In the genomic region with DNA sequence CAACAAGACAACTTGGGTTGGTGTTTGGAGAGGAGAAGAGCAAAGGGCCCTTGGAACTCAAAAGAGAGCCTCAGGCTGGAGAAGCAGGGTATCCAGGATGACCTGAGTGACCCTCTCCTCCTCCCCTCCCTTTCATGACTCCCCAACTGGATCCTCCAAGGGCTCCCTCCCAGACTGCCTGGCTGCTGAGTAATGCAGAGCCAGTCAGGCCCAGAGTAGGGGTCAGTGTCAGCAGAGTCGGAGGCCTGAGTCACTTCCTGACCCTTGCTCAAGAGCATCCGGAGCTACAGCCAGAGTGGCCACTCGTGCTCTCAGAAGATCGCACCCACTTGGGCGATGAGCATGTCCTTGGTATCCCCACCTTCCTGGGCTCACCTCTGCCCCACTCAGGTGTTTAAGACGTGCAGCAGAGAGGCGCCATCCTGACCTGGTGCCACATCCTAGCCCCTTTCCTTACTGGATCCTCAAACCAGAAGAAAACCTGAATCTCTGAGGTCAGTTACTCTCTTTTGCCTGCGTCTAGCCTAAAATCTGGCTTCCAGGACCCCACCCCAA, we compare ENCODE assay signal across 1 cellular context.
TF ChIP-seq lines count a peak whose summit lies in the region.

No MANE protein-coding gene starts in this region.

TF ChIP-seq in HepG2, 621 proteins besides CTCF, POLR2A, EP300 and RAD21 (continued from another document and continues in another):
- TF ChIP-seq, protein P1, sequence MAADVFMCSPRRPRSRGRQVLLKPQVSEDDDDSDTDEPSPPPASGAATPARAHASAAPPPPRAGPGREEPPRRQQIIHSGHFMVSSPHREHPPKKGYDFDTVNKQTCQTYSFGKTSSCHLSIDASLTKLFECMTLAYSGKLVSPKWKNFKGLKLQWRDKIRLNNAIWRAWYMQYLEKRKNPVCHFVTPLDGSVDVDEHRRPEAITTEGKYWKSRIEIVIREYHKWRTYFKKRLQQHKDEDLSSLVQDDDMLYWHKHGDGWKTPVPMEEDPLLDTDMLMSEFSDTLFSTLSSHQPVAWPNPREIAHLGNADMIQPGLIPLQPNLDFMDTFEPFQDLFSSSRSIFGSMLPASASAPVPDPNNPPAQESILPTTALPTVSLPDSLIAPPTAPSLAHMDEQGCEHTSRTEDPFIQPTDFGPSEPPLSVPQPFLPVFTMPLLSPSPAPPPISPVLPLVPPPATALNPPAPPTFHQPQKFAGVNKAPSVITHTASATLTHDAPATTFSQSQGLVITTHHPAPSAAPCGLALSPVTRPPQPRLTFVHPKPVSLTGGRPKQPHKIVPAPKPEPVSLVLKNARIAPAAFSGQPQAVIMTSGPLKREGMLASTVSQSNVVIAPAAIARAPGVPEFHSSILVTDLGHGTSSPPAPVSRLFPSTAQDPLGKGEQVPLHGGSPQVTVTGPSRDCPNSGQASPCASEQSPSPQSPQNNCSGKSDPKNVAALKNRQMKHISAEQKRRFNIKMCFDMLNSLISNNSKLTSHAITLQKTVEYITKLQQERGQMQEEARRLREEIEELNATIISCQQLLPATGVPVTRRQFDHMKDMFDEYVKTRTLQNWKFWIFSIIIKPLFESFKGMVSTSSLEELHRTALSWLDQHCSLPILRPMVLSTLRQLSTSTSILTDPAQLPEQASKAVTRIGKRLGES (CRISPR knock-in tag; IDR thresholded peaks at IDR 0.05; ENCODE audit: borderline replicate concordance) = no peak
- TF ChIP-seq, protein P2, sequence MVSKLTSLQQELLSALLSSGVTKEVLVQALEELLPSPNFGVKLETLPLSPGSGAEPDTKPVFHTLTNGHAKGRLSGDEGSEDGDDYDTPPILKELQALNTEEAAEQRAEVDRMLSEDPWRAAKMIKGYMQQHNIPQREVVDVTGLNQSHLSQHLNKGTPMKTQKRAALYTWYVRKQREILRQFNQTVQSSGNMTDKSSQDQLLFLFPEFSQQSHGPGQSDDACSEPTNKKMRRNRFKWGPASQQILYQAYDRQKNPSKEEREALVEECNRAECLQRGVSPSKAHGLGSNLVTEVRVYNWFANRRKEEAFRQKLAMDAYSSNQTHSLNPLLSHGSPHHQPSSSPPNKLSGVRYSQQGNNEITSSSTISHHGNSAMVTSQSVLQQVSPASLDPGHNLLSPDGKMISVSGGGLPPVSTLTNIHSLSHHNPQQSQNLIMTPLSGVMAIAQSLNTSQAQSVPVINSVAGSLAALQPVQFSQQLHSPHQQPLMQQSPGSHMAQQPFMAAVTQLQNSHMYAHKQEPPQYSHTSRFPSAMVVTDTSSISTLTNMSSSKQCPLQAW (CRISPR knock-in tag; IDR thresholded peaks at IDR 0.05) = peak; percentile 77
- TF ChIP-seq, protein P3, sequence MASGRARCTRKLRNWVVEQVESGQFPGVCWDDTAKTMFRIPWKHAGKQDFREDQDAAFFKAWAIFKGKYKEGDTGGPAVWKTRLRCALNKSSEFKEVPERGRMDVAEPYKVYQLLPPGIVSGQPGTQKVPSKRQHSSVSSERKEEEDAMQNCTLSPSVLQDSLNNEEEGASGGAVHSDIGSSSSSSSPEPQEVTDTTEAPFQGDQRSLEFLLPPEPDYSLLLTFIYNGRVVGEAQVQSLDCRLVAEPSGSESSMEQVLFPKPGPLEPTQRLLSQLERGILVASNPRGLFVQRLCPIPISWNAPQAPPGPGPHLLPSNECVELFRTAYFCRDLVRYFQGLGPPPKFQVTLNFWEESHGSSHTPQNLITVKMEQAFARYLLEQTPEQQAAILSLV (CRISPR knock-in tag; IDR thresholded peaks at IDR 0.05; ENCODE audit: borderline replicate concordance) = no peak
- TF ChIP-seq SUZ12 (IDR thresholded peaks at IDR 0.05; ENCODE audit: low read depth, low read length) (no peak), MXD4 (CRISPR knock-in tag; IDR thresholded peaks at IDR 0.05) (no peak), ZNF614 (CRISPR knock-in tag; IDR thresholded peaks at IDR 0.05; ENCODE audit: borderline replicate concordance) (peak; percentile 89; the same call in 1 of the 2 replicates), NFYB (CRISPR knock-in tag; IDR thresholded peaks at IDR 0.05) (no peak), SP4 (CRISPR knock-in tag; IDR thresholded peaks at IDR 0.05) (no peak), PHF20 (CRISPR knock-in tag; IDR thresholded peaks at IDR 0.05) (no peak), DR1 (CRISPR knock-in tag; IDR thresholded peaks at IDR 0.05) (no peak), MYC (CRISPR knock-in tag; IDR thresholded peaks at IDR 0.05; ENCODE audit: borderline replicate concordance) (peak; percentile 42; the same call in 1 of the 2 replicates), SATB2 (CRISPR knock-in tag; IDR thresholded peaks at IDR 0.05) (no peak), FOXO1 (CRISPR knock-in tag; IDR thresholded peaks at IDR 0.05) (peak; percentile 41; the same call in 1 of the 2 replicates), PPARG (CRISPR knock-in tag; conservative IDR thresholded peaks at IDR 0.05) (peak; percentile 92), FOSL1 (CRISPR knock-in tag; IDR thresholded peaks at IDR 0.05; ENCODE audit: borderline replicate concordance) (peak; percentile 88), TAF15 (IDR thresholded peaks at IDR 0.05; ENCODE audit: low read depth, low read length, poor library complexity, severe bottlenecking) (no peak), KLF6 (CRISPR knock-in tag; IDR thresholded peaks at IDR 0.05) (peak; percentile 76; the same call in 1 of the 2 replicates), ZNF570 (CRISPR knock-in tag; IDR thresholded peaks at IDR 0.05; ENCODE audit: borderline replicate concordance) (no peak), RCOR2 (CRISPR knock-in tag; IDR thresholded peaks at IDR 0.05) (0 out of 2 replicates have a peak, but pooled peaks have one; percentile 65), ZNF260 (CRISPR knock-in tag; IDR thresholded peaks at IDR 0.05; ENCODE audit: borderline replicate concordance, low read depth) (no peak), RXRB (CRISPR knock-in tag; IDR thresholded peaks at IDR 0.05; ENCODE audit: borderline replicate concordance) (peak; percentile 91), NKX3-1 (CRISPR knock-in tag; IDR thresholded peaks at IDR 0.05) (no peak), CHD2 (IDR thresholded peaks at IDR 0.05; ENCODE audit: low read depth, low read length) (no peak), ZBTB20 (CRISPR knock-in tag; IDR thresholded peaks at IDR 0.05; ENCODE audit: borderline replicate concordance, low read depth) (peak; percentile 85; the same call in 1 of the 2 replicates)
- TF ChIP-seq, protein P4, sequence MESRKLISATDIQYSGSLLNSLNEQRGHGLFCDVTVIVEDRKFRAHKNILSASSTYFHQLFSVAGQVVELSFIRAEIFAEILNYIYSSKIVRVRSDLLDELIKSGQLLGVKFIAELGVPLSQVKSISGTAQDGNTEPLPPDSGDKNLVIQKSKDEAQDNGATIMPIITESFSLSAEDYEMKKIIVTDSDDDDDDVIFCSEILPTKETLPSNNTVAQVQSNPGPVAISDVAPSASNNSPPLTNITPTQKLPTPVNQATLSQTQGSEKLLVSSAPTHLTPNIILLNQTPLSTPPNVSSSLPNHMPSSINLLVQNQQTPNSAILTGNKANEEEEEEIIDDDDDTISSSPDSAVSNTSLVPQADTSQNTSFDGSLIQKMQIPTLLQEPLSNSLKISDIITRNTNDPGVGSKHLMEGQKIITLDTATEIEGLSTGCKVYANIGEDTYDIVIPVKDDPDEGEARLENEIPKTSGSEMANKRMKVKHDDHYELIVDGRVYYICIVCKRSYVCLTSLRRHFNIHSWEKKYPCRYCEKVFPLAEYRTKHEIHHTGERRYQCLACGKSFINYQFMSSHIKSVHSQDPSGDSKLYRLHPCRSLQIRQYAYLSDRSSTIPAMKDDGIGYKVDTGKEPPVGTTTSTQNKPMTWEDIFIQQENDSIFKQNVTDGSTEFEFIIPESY (CRISPR knock-in tag; IDR thresholded peaks at IDR 0.05) = peak; percentile 70
- TF ChIP-seq, protein P5, sequence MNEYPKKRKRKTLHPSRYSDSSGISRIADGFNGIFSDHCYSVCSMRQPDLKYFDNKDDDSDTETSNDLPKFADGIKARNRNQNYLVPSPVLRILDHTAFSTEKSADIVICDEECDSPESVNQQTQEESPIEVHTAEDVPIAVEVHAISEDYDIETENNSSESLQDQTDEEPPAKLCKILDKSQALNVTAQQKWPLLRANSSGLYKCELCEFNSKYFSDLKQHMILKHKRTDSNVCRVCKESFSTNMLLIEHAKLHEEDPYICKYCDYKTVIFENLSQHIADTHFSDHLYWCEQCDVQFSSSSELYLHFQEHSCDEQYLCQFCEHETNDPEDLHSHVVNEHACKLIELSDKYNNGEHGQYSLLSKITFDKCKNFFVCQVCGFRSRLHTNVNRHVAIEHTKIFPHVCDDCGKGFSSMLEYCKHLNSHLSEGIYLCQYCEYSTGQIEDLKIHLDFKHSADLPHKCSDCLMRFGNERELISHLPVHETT (CRISPR knock-in tag; conservative IDR thresholded peaks at IDR 0.05) = no peak
- TF ChIP-seq, protein P6, sequence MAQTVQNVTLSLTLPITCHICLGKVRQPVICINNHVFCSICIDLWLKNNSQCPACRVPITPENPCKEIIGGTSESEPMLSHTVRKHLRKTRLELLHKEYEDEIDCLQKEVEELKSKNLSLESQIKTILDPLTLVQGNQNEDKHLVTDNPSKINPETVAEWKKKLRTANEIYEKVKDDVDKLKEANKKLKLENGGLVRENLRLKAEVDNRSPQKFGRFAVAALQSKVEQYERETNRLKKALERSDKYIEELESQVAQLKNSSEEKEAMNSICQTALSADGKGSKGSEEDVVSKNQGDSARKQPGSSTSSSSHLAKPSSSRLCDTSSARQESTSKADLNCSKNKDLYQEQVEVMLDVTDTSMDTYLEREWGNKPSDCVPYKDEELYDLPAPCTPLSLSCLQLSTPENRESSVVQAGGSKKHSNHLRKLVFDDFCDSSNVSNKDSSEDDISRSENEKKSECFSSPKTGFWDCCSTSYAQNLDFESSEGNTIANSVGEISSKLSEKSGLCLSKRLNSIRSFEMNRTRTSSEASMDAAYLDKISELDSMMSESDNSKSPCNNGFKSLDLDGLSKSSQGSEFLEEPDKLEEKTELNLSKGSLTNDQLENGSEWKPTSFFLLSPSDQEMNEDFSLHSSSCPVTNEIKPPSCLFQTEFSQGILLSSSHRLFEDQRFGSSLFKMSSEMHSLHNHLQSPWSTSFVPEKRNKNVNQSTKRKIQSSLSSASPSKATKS (CRISPR knock-in tag; IDR thresholded peaks at IDR 0.05) = no peak
- TF ChIP-seq, protein P7, sequence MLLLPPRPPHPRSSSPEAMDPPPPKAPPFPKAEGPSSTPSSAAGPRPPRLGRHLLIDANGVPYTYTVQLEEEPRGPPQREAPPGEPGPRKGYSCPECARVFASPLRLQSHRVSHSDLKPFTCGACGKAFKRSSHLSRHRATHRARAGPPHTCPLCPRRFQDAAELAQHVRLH (CRISPR knock-in tag; IDR thresholded peaks at IDR 0.05; ENCODE audit: borderline replicate concordance, low read depth) = no peak
- TF ChIP-seq, protein P8, sequence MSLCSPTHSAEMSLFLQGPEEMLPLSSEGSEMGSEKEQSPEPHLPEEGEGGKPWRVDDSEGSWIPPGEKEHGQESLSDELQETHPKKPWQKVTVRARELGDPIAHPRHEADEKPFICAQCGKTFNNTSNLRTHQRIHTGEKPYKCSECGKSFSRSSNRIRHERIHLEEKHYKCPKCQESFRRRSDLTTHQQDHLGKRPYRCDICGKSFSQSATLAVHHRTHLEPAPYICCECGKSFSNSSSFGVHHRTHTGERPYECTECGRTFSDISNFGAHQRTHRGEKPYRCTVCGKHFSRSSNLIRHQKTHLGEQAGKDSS (CRISPR knock-in tag; IDR thresholded peaks at IDR 0.05; ENCODE audit: borderline replicate concordance, low read depth) = peak; percentile 75; the same call in 1 of the 2 replicates
- TF ChIP-seq, protein P9, sequence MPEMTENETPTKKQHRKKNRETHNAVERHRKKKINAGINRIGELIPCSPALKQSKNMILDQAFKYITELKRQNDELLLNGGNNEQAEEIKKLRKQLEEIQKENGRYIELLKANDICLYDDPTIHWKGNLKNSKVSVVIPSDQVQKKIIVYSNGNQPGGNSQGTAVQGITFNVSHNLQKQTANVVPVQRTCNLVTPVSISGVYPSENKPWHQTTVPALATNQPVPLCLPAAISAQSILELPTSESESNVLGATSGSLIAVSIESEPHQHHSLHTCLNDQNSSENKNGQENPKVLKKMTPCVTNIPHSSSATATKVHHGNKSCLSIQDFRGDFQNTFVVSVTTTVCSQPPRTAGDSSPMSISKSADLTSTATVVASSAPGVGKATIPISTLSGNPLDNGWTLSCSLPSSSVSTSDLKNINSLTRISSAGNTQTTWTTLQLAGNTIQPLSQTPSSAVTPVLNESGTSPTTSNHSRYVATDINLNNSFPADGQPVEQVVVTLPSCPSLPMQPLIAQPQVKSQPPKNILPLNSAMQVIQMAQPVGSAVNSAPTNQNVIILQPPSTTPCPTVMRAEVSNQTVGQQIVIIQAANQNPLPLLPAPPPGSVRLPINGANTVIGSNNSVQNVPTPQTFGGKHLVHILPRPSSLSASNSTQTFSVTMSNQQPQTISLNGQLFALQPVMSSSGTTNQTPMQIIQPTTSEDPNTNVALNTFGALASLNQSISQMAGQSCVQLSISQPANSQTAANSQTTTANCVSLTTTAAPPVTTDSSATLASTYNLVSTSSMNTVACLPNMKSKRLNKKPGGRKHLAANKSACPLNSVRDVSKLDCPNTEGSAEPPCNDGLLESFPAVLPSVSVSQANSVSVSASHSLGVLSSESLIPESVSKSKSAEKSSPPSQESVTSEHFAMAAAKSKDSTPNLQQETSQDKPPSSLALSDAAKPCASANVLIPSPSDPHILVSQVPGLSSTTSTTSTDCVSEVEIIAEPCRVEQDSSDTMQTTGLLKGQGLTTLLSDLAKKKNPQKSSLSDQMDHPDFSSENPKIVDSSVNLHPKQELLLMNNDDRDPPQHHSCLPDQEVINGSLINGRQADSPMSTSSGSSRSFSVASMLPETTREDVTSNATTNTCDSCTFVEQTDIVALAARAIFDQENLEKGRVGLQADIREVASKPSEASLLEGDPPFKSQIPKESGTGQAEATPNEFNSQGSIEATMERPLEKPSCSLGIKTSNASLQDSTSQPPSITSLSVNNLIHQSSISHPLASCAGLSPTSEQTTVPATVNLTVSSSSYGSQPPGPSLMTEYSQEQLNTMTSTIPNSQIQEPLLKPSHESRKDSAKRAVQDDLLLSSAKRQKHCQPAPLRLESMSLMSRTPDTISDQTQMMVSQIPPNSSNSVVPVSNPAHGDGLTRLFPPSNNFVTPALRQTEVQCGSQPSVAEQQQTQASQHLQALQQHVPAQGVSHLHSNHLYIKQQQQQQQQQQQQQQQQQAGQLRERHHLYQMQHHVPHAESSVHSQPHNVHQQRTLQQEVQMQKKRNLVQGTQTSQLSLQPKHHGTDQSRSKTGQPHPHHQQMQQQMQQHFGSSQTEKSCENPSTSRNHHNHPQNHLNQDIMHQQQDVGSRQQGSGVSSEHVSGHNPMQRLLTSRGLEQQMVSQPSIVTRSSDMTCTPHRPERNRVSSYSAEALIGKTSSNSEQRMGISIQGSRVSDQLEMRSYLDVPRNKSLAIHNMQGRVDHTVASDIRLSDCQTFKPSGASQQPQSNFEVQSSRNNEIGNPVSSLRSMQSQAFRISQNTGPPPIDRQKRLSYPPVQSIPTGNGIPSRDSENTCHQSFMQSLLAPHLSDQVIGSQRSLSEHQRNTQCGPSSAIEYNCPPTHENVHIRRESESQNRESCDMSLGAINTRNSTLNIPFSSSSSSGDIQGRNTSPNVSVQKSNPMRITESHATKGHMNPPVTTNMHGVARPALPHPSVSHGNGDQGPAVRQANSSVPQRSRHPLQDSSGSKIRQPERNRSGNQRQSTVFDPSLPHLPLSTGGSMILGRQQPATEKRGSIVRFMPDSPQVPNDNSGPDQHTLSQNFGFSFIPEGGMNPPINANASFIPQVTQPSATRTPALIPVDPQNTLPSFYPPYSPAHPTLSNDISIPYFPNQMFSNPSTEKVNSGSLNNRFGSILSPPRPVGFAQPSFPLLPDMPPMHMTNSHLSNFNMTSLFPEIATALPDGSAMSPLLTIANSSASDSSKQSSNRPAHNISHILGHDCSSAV (CRISPR knock-in tag; IDR thresholded peaks at IDR 0.05; ENCODE audit: borderline replicate concordance) = no peak
- TF ChIP-seq, protein P10, sequence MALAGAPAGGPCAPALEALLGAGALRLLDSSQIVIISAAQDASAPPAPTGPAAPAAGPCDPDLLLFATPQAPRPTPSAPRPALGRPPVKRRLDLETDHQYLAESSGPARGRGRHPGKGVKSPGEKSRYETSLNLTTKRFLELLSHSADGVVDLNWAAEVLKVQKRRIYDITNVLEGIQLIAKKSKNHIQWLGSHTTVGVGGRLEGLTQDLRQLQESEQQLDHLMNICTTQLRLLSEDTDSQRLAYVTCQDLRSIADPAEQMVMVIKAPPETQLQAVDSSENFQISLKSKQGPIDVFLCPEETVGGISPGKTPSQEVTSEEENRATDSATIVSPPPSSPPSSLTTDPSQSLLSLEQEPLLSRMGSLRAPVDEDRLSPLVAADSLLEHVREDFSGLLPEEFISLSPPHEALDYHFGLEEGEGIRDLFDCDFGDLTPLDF (CRISPR knock-in tag; IDR thresholded peaks at IDR 0.05) = no peak
